Comparison of ENCODE assay signal across 8 cellular contexts in genomic region chr6:108074057-108074358, GRCh38. TPM values are rescaled to one million over a fixed set of nuclear protein-coding genes. Genes with fewer than 3 reads are reported as not detected.
DNase-seq lines count a peak whose midpoint lies in the region; ATAC-seq and TF ChIP-seq lines count a peak whose summit lies in the region.

No MANE protein-coding gene starts in this region.

- peaks cover 11% of the 10 kb centered on the region for H3K36me3 Mint-ChIP-seq in activated CD4-positive, alpha-beta T cell treated with anti-CD3 and anti-CD28 coated beads, Interleukin-2, amount 10 ng/mL, durations not matched to agents 7 days and 5 days (ENCODE audit: low read depth)
- peaks cover 1% of the 10 kb centered on the region for H3K36me3 Mint-ChIP-seq in activated naive CD8-positive, alpha-beta T cell treated with anti-CD3 and anti-CD28 coated beads, Interleukin-2, amount 50 U/mL, for 24 hours (ENCODE audit: low read depth)

- TF ChIP-seq EP300 in stomach (IDR thresholded peaks at IDR 0.05), result no peak

- TF ChIP-seq CTCF in stomach (IDR thresholded peaks at IDR 0.05), result no peak

- no peaks in the 10 kb centered on the region for H3K9me3 Mint-ChIP-seq in activated CD4-positive, alpha-beta T cell treated with anti-CD3 and anti-CD28 coated beads, Interleukin-2, amount 10 ng/mL, durations not matched to agents 7 days and 5 days
- H3K9me3 Mint-ChIP-seq in activated naive CD8-positive, alpha-beta T cell treated with anti-CD3 and anti-CD28 coated beads, Interleukin-2, amount 50 U/mL, for 24 hours, result no peaks in the 10 kb centered on the region

- no peaks in the 10 kb centered on the region for H3K27me3 ChIP-seq in stomach

- peaks cover 6% of the 10 kb centered on the region for H3K27me3 Mint-ChIP-seq in activated CD4-positive, alpha-beta T cell treated with anti-CD3 and anti-CD28 coated beads, Interleukin-2, amount 10 ng/mL, durations not matched to agents 7 days and 5 days
- no peaks in the 10 kb centered on the region for H3K27me3 Mint-ChIP-seq in activated naive CD8-positive, alpha-beta T cell treated with anti-CD3 and anti-CD28 coated beads, Interleukin-2, amount 50 U/mL, for 24 hours

- peak; percentile 28 for ATAC-seq in HG03280 (IDR thresholded peaks at IDR 0.05; ENCODE audit: unreplicated experiment)
- ATAC-seq in activated naive CD8-positive, alpha-beta T cell treated with anti-CD3 and anti-CD28 coated beads, Interleukin-2, amount 50 U/mL, for 24 hours, result peak; percentile 22
- no peak for ATAC-seq in GM18861 (IDR thresholded peaks at IDR 0.05; ENCODE audit: unreplicated experiment)

- peak overlapping the region; percentile 85 to 94 (median 93) for H3K27ac ChIP-seq in stomach

- H3K4me3 ChIP-seq in stomach, result peak overlapping the region; percentile 90 to 97 (median 93)

- peaks cover 6 to 31% (median 20%) of the 10 kb centered on the region in 4 donors for H3K4me1 ChIP-seq in stomach

- H3K9me3 ChIP-seq in stomach, result no peaks in the 10 kb centered on the region

- WGBS in stomach, 5 donors, result 0 to 4% (median 1%) methylated on average over 12 of the region's 12 CpGs

- no peak for TF ChIP-seq POLR2A in stomach (IDR thresholded peaks at IDR 0.05)

- H3K4me3 Mint-ChIP-seq in activated CD4-positive, alpha-beta T cell treated with anti-CD3 and anti-CD28 coated beads, Interleukin-2, amount 10 ng/mL, durations not matched to agents 7 days and 5 days, result peak overlapping the region; percentile 81
- H3K4me3 Mint-ChIP-seq in activated naive CD8-positive, alpha-beta T cell treated with anti-CD3 and anti-CD28 coated beads, Interleukin-2, amount 50 U/mL, for 24 hours, result peak overlapping the region; percentile 85

- CTCF ChIA-PET in activated CD4-positive, alpha-beta T cell treated with anti-CD3 and anti-CD28 coated beads, Interleukin-2, amount 10 ng/mL, durations not matched to agents 7 days and 5 days (lab: Charles Lee), result interaction anchor here (1.1 to 1.5 kb wide), 3 partner anchors 14 to 24 kb away, joined by 3 to 4 read pairs (median 3); no protein-coding TSS in a partner anchor

- POLR2A ChIA-PET in activated CD4-positive, alpha-beta T cell treated with anti-CD3 and anti-CD28 coated beads, Interleukin-2, amount 10 ng/mL, durations not matched to agents 7 days and 5 days (lab: Charles Lee), result no interaction called here

- H3K27ac Mint-ChIP-seq in activated CD4-positive, alpha-beta T cell treated with anti-CD3 and anti-CD28 coated beads, Interleukin-2, amount 10 ng/mL, durations not matched to agents 7 days and 5 days, result peak overlapping the region; percentile 89
- peak overlapping the region; percentile 52 for H3K27ac Mint-ChIP-seq in activated naive CD8-positive, alpha-beta T cell treated with anti-CD3 and anti-CD28 coated beads, Interleukin-2, amount 50 U/mL, for 24 hours

- no peaks in the 10 kb centered on the region for H3K36me3 ChIP-seq in stomach

- H3K4me1 Mint-ChIP-seq in activated CD4-positive, alpha-beta T cell treated with anti-CD3 and anti-CD28 coated beads, Interleukin-2, amount 10 ng/mL, durations not matched to agents 7 days and 5 days, result peaks cover 29% of the 10 kb centered on the region
- peaks cover 31% of the 10 kb centered on the region for H3K4me1 Mint-ChIP-seq in activated naive CD8-positive, alpha-beta T cell treated with anti-CD3 and anti-CD28 coated beads, Interleukin-2, amount 50 U/mL, for 24 hours

- no peak for DNase-seq in activated CD4-positive, alpha-beta T cell treated with anti-CD3 and anti-CD28 coated beads, Interleukin-2, amount 10 ng/mL, durations not matched to agents 7 days and 5 days
- DNase-seq in activated CD4-positive, alpha-beta T cell treated with anti-CD3 and anti-CD28 coated beads for 1 hour, result no peak
- DNase-seq in activated naive CD8-positive, alpha-beta T cell treated with anti-CD3 and anti-CD28 coated beads, Interleukin-2, amount 50 U/mL, for 24 hours, result no peak
- DNase-seq in iPS-NIHi7 (ENCODE audit: extremely low spot score) (peak; percentile 41), stomach (no peak), occipital lobe (lab: John Stamatoyannopoulos, UW) (no peak)

- intact Hi-C loops in stomach (cut with DNase I; ENCODE audit: low total_unique reads), result no loop called here

RNA-seq across cellular contexts. Expression of gene OSTM1, which starts 0.5 kb away (rescaled TPM):
- total RNA-seq in activated CD4-positive, alpha-beta T cell treated with anti-CD3 and anti-CD28 coated beads, Interleukin-2, amount 10 ng/mL, durations not matched to agents 7 days and 5 days, result 10 to 100 TPM; 25.7 to 28.2 TPM
- 100 to 1,000 TPM in 1 of 5 donors, 10 to 100 TPM in 4; 18.7 to 420 (median 33.5) TPM for total RNA-seq in stomach
- polyA plus RNA-seq in stomach, result 10 to 100 TPM in 1 of 3 donors, 1 to 10 TPM in 2; 6.0 to 10.5 (median 7.8) TPM
- 61.8 TPM for total RNA-seq in occipital lobe
